In the genomic region with DNA sequence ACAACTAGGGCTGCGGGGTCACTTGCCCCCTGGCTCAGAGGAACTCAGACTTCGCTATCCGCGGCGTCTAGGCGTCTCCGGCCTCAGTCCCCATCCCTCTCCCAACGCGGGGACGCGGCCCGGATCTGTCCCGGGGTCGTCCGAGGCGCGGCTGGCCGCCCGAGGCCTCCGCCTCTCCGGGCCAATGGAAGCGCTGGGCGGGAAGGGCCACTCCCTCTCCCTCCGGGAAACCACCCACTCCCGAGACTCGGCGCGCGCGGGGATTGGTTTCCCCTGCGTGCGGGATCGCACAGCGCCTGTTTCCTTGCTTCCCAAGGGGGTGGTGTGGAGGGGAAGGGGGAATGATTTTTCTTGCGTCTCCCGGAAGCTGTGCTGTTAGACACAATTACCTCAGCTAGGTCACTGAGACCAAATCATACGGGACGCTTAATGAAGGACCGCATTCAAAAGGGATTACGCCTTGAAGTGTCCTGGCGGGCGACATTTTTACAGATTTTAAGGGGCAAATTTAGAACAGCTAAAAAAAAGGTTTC, we compare ENCODE assay signal across 8 cellular contexts. TPM values are rescaled to one million over a fixed set of nuclear protein-coding genes. Genes with fewer than 3 reads are reported as not detected.
DNase-seq lines count a peak whose midpoint lies in the region; ATAC-seq and TF ChIP-seq lines count a peak whose summit lies in the region.

No MANE protein-coding gene starts in this region.

- TF ChIP-seq CTCF in VCaP (conservative IDR thresholded peaks at IDR 0.05) = no peak
- TF ChIP-seq CTCF in esophagus squamous epithelium (IDR thresholded peaks at IDR 0.05) = no peak
- peak in 1 of 4 experiments; percentile 8 for TF ChIP-seq CTCF in uterus (IDR thresholded peaks at IDR 0.05)

- H3K27me3 ChIP-seq in esophagus squamous epithelium = no peaks in the 10 kb centered on the region
- H3K27me3 ChIP-seq in mucosa of stomach (ENCODE audit: control insufficient read depth, insufficient read depth, low read length) = peaks cover 5% of the 10 kb centered on the region
- no peaks in the 10 kb centered on the region for H3K27me3 ChIP-seq in uterus

- DNase-seq in C1 segment of cervical spinal cord (lab: John Stamatoyannopoulos, UW) (peak; percentile 31 to 94 (median 80)), NCI-H146 (lab: John Stamatoyannopoulos, UW) (peak; percentile 88), esophagus squamous epithelium (lab: John Stamatoyannopoulos, UW) (no peak), uterus (peak; percentile 77 to 85), activated gamma-delta T cell treated with Interleukin-2 at 50 U/mL for 16 hours (no peak)

- H3K4me3 ChIP-seq in esophagus squamous epithelium (peak overlapping the region; percentile 43 to 80 (median 66)), mucosa of stomach (ENCODE audit: low read length) (no peak overlapping the region), uterus (peak overlapping the region; percentile 53)

- H3K4me1 ChIP-seq in esophagus squamous epithelium (peaks cover 0 to 22% (median 10%) of the 10 kb centered on the region in 3 donors), mucosa of stomach (ENCODE audit: control insufficient read depth, insufficient read depth, low read length) (no peaks in the 10 kb centered on the region), uterus (no peaks in the 10 kb centered on the region)

- WGBS in esophagus squamous epithelium, 2 donors = 35 to 44% methylated on average over 6 of the region's 42 CpGs

- H3K9me3 ChIP-seq in esophagus squamous epithelium (no peaks in the 10 kb centered on the region), mucosa of stomach (ENCODE audit: control insufficient read depth, low read length) (no peaks in the 10 kb centered on the region), uterus (no peaks in the 10 kb centered on the region)

- TF ChIP-seq POLR2A in esophagus squamous epithelium (IDR thresholded peaks at IDR 0.05) (peak in 1 of 4 donors; percentile 31), uterus (IDR thresholded peaks at IDR 0.05) (no peak)

- H3K36me3 ChIP-seq in esophagus squamous epithelium = no peaks in the 10 kb centered on the region
- H3K36me3 ChIP-seq in mucosa of stomach (ENCODE audit: control insufficient read depth, insufficient read depth, low read length) = no peaks in the 10 kb centered on the region
- no peaks in the 10 kb centered on the region for H3K36me3 ChIP-seq in uterus

- peak overlapping the region; percentile 7 for H3K9ac ChIP-seq in mucosa of stomach (ENCODE audit: low read length)

- intact Hi-C loops in esophagus squamous epithelium (cut with DNase I) = no loop called here
- intact Hi-C loops in uterus (cut with DNase I; ENCODE audit: low total_unique reads) = no loop called here

- H3K27ac ChIP-seq in VCaP = peak overlapping the region; percentile 82
- H3K27ac ChIP-seq in esophagus squamous epithelium = peak overlapping the region; percentile 64 to 90 (median 79)
- peak overlapping the region; percentile 58 to 90 for H3K27ac ChIP-seq in uterus

- peak; percentile 2 for ATAC-seq in GM21529 (IDR thresholded peaks at IDR 0.05; ENCODE audit: unreplicated experiment)

RNA-seq across cellular contexts. Expression of gene NR2F1, which starts 38.4 kb away (rescaled TPM):
- total RNA-seq in esophagus squamous epithelium (10 to 100 TPM in 1 of 4 donors, 1 to 10 TPM in 3; 1.9 to 26.3 (median 3.7) TPM), uterus (10 to 100 TPM; 26.8 to 55.0 (median 40.6) TPM)

RNA-seq across cellular contexts. Expression of gene NR2F1-AS1, which starts 40.4 kb away (rescaled TPM):
- total RNA-seq in esophagus squamous epithelium = 10 to 100 TPM in 1 of 4 donors, 1 to 10 TPM in 2, under 1 TPM in 1; 0.49 to 11.3 (median 1.5) TPM
- total RNA-seq in uterus = 10 to 100 TPM in 3 of 4 donors, 1 to 10 TPM in 1; 4.4 to 46.1 (median 19.9) TPM

Comparison
In these comparisons a context has a peak if more than half of its experiments do, and no peak if none do; other contexts are left out.
1. DNase-seq: peak in C1 segment of cervical spinal cord (14 of 14), NCI-H146 (single experiment) and uterus (2 of 2); none in esophagus squamous epithelium (single experiment) and activated gamma-delta T cell treated with Interleukin-2 at 50 U/mL for 16 hours (single experiment).
2. Peak in every context shown above with its lines, with median percentiles within 50 percentile points of each other: H3K27ac ChIP-seq.